In genomic region chr1:22829001-22829989, GRCh38 we compare ENCODE assay signal across 14 cellular contexts.
DNase-seq lines count a peak whose midpoint lies in the region; ATAC-seq, FAIRE-seq and TF ChIP-seq lines count a peak whose summit lies in the region.
"Had no signal": no experiment of that assay in that cellular context is flagged by ENCODE, and none has a peak within 500 bp of the region (broad histone marks: within the 10 kb centered on the region; RNA-seq: fewer than 3 reads in every experiment).

No MANE protein-coding gene starts in this region.

- H3K4me1 ChIP-seq in kidney (ENCODE audit: control insufficient read depth in 1 of 2, insufficient read depth in 1 of 2, low read depth in 1 of 2, low read length in 2 of 2) = peaks cover 21 to 31% of the 10 kb centered on the region in 2 donors

- H3K36me3 ChIP-seq in kidney (ENCODE audit: control insufficient read depth in 1 of 2, insufficient read depth in 2 of 2, low read length in 2 of 2) = no peaks in the 10 kb centered on the region
- H3K36me3 ChIP-seq: sigmoid colon had no signal

- intact Hi-C loops in kidney (cut with DNase I) = no loop called here

- H3K27ac ChIP-seq in kidney (ENCODE audit: low read depth in 2 of 2, low read length in 2 of 2) = peak overlapping the region in 1 of 2 donors; percentile 45
- H3K27ac ChIP-seq: sigmoid colon had no signal

- peak overlapping the region; percentile 29 for H3K27ac Mint-ChIP-seq in chondrocyte (ENCODE audit: unreplicated experiment)
- H3K27ac Mint-ChIP-seq: CD8-positive, alpha-beta T cell had no signal

- no peaks in the 10 kb centered on the region for H3K27me3 Mint-ChIP-seq in chondrocyte (ENCODE audit: low read depth)

- no peak for FAIRE-seq in kidney (lab: Jason Lieb, UNC)

- H3K4me3 ChIP-seq in kidney (ENCODE audit: low read length in 2 of 2) = no peak overlapping the region
- H3K4me3 ChIP-seq: sigmoid colon had no signal

- H3K4me3 Mint-ChIP-seq in chondrocyte (ENCODE audit: unreplicated experiment) = no peak overlapping the region
- H3K4me3 Mint-ChIP-seq: CD8-positive, alpha-beta T cell had no signal

- peaks cover 54% of the 10 kb centered on the region for H3K4me1 Mint-ChIP-seq in chondrocyte (ENCODE audit: low read depth)

- H3K9me3 Mint-ChIP-seq in chondrocyte (ENCODE audit: low read depth) = no peaks in the 10 kb centered on the region
- H3K9me3 Mint-ChIP-seq: CD8-positive, alpha-beta T cell had no signal

- no peak for ATAC-seq in GM21360 (IDR thresholded peaks at IDR 0.05; ENCODE audit: unreplicated experiment)
- no peak for ATAC-seq in HG02763 (IDR thresholded peaks at IDR 0.05; ENCODE audit: unreplicated experiment)
- ATAC-seq: CD8-positive, alpha-beta T cell had no signal

- peaks cover 1% of the 10 kb centered on the region for H3K36me3 Mint-ChIP-seq in chondrocyte (ENCODE audit: low read depth)
- H3K36me3 Mint-ChIP-seq: CD8-positive, alpha-beta T cell had no signal

- DNase-seq in M059J (ENCODE audit: low read depth) = peak; percentile 27
- DNase-seq in chondrocyte (ENCODE audit: low spot score) = no peak
- DNase-seq in kidney = peak; percentile 73
- DNase-seq in superior temporal gyrus (ENCODE audit: extremely low spot score) = peak; percentile 65
- DNase-seq in HuH-7.5 (ENCODE audit: low spot score) = no peak
- no peak for DNase-seq in AG20443 (ENCODE audit: low spot score)
- DNase-seq: activated CD4-positive, CD25-positive, alpha-beta regulatory T cell; CD8-positive, alpha-beta T cell; effector memory CD4-positive, alpha-beta T cell; MV-4-11; NCI-H524 treated with DMSO at 0.1 percent for 48 hours; sigmoid colon had no signal

- TF ChIP-seq CTCF in chondrocyte (IDR thresholded peaks at IDR 0.05) = no peak
- TF ChIP-seq CTCF in kidney (IDR thresholded peaks at IDR 0.05; ENCODE audit: borderline replicate concordance, extremely low read depth, insufficient read depth) = no peak

- H3K9me3 ChIP-seq in kidney (ENCODE audit: control insufficient read depth in 1 of 2, low read length in 2 of 2) = no peaks in the 10 kb centered on the region
- H3K9me3 ChIP-seq: sigmoid colon had no signal

- H3K9ac ChIP-seq in kidney (ENCODE audit: low read length in 2 of 2) = no peak overlapping the region

Comparison
In these comparisons a context has a peak if more than half of its experiments do, and no peak if none do; other contexts are left out.
1. DNase-seq: peak in M059J (single experiment), kidney (single experiment) and superior temporal gyrus (single experiment); none in chondrocyte (single experiment), HuH-7.5 (single experiment) and AG20443 (single experiment).